ENCODE assay signal across 18 cellular contexts in genomic region chr2:144711546-144712276, GRCh38.
A peak's percentile ranks its signal among the peaks of the same experiment; 100 is the strongest.
DNase-seq lines count a peak whose midpoint lies in the region; ATAC-seq, FAIRE-seq and TF ChIP-seq lines count a peak whose summit lies in the region.
"Had no signal": no experiment of that assay in that cellular context is flagged by ENCODE, and none has a peak within 500 bp of the region (broad histone marks: within the 10 kb centered on the region; RNA-seq: fewer than 3 reads in every experiment).

No MANE protein-coding gene starts in this region.

- no peak for TF ChIP-seq POLR2A in H1 (IDR thresholded peaks at IDR 0.05; ENCODE audit: control extremely low read depth in 1 of 2, low read depth in 2 of 2, low read length in 2 of 2)

- no peak overlapping the region for H2BK120ac ChIP-seq in H1 (replicated peaks; ENCODE audit: low read depth, low read length)

- H3K18ac ChIP-seq in H1 (ENCODE audit: extremely low read depth, low read length): no peak overlapping the region

- no peaks in the 10 kb centered on the region for H3F3A ChIP-seq in GM23338 (replicated peaks; ENCODE audit: low read depth)

- H3K79me2 ChIP-seq in GM23338 (replicated peaks; ENCODE audit: insufficient read depth): no peaks in the 10 kb centered on the region
- H3K79me2 ChIP-seq in H1 (ENCODE audit: control insufficient read depth in 1 of 2, insufficient read depth in 2 of 2, low read length in 2 of 2): no peaks in the 10 kb centered on the region

- peaks cover 28% of the 10 kb centered on the region for H3K4me1 Mint-ChIP-seq in GM23338
- H3K4me1 Mint-ChIP-seq in stimulated activated memory B cell treated with anti-CD40 and anti-IgM and Interleukin-4, amounts not matched to agents 10 μg/mL and 1 μg/mL and 100 μg/mL, for 72 hours: no peaks in the 10 kb centered on the region
- H3K4me1 Mint-ChIP-seq: CD8-positive, alpha-beta memory T cell had no signal

- no peak overlapping the region for H2BK20ac ChIP-seq in H1 (ENCODE audit: low read length)

- intact Hi-C loops in pancreas (cut with DNase I) (no loop called here), head of caudate nucleus (cut with DNase I) (no loop called here)

- TF ChIP-seq EP300 in H1 (IDR thresholded peaks at IDR 0.05; ENCODE audit: borderline replicate concordance in 1 of 2, low read depth in 2 of 2, low read length in 2 of 2): no peak

- H2AK5ac ChIP-seq in H1 (ENCODE audit: low read depth, low read length): no peak overlapping the region

- no peaks in the 10 kb centered on the region; the same call in 1 of the 2 replicates for H3K9me2 ChIP-seq in GM23338 (ENCODE audit: insufficient read depth)

- H3K27ac Mint-ChIP-seq in GM23338: no peak overlapping the region
- no peak overlapping the region for H3K27ac Mint-ChIP-seq in stimulated activated memory B cell treated with anti-CD40 and anti-IgM and Interleukin-4, amounts not matched to agents 10 μg/mL and 1 μg/mL and 100 μg/mL, for 72 hours
- H3K27ac Mint-ChIP-seq: CD8-positive, alpha-beta memory T cell; naive thymus-derived CD8-positive, alpha-beta T cell had no signal

- FAIRE-seq in H1 (lab: Jason Lieb, UNC): no peak
- no peak for FAIRE-seq in pancreas (lab: Jason Lieb, UNC)

- 75% methylated on average over 8 of the region's 8 CpGs; no CpG with 5 or more reads in 1 of the 2 experiments for WGBS in H1 (ENCODE audit: extremely low coverage in 1 of 2, insufficient coverage in 1 of 2, insufficient read length in 1 of 2, insufficient replicate concordance in 2 of 2, low coverage in 1 of 2, low lambda C conversion rate in 2 of 2, missing lambda C conversion rate in 1 of 2), 2 experiments
- 56 to 57% methylated on average over 8 of the region's 8 CpGs for WGBS in pancreas, 2 donors

- H3K4me2 ChIP-seq in GM23338 (peak overlapping the region; percentile 52), H1 (ENCODE audit: insufficient read depth in 1 of 2, low read depth in 2 of 2, low read length in 2 of 2) (peak overlapping the region; percentile 8 to 22; a peak in 2 of 4 replicates)

- no peaks in the 10 kb centered on the region for H4K20me1 ChIP-seq in GM23338 (replicated peaks; ENCODE audit: insufficient read depth)
- no peaks in the 10 kb centered on the region for H4K20me1 ChIP-seq in H1 (replicated peaks in 1 of 2; ENCODE audit: control insufficient read depth in 1 of 2, insufficient read depth in 2 of 2, low read length in 2 of 2)

- no peak overlapping the region for H4K8ac ChIP-seq in H1 (ENCODE audit: extremely low read depth, insufficient read depth, low read length)

- DNase-seq in GM23338 (ENCODE audit: low spot score): no peak
- DNase-seq in NCI-H82 (lab: John Stamatoyannopoulos, UW): peak; percentile 94
- no peak for DNase-seq in H1 (ENCODE audit: low read depth in 1 of 2, low spot score in 2 of 2)
- DNase-seq in pancreas: no peak
- no peak for DNase-seq in GM20000 (ENCODE audit: low spot score)
- no peak for DNase-seq in head of caudate nucleus
- DNase-seq: adrenal gland; CD8-positive, alpha-beta memory T cell; foreskin keratinocyte; naive thymus-derived CD8-positive, alpha-beta T cell; NCI-H187 treated with DMSO at 0.1 percent for 48 hours; stimulated activated CD4-positive, alpha-beta T cell treated with anti-CD3 and anti-CD28 coated beads, Interleukin-1b, Interleukin-23, amount 100 ng/mL, for 48 hours; T-helper 1 cell had no signal

- no peaks in the 10 kb centered on the region for H3K9me3 ChIP-seq in H1 (ENCODE audit: insufficient read depth in 2 of 2, low read depth in 1 of 2, low read length in 1 of 2)
- H3K9me3 ChIP-seq in pancreas: no peaks in the 10 kb centered on the region
- H3K9me3 ChIP-seq: adrenal gland, right atrium auricular region had no signal

- peaks cover 1% of the 10 kb centered on the region for H3K27me3 Mint-ChIP-seq in GM23338 (ENCODE audit: insufficient read depth, low read depth, poor library complexity)
- no peaks in the 10 kb centered on the region for H3K27me3 Mint-ChIP-seq in stimulated activated memory B cell treated with anti-CD40 and anti-IgM and Interleukin-4, amounts not matched to agents 10 μg/mL and 1 μg/mL and 100 μg/mL, for 72 hours

- H3K36me3 Mint-ChIP-seq in GM23338 (ENCODE audit: low read depth): no peaks in the 10 kb centered on the region
- H3K36me3 Mint-ChIP-seq in stimulated activated memory B cell treated with anti-CD40 and anti-IgM and Interleukin-4, amounts not matched to agents 10 μg/mL and 1 μg/mL and 100 μg/mL, for 72 hours: peaks cover 1% of the 10 kb centered on the region

- no peak overlapping the region for H3K4me3 ChIP-seq in GM23338
- no peak overlapping the region; a peak in 1 of 8 replicates for H3K4me3 ChIP-seq in H1 (ENCODE audit: extremely low read depth in 1 of 4, insufficient read depth in 2 of 4, low read depth in 3 of 4, low read length in 4 of 4)
- H3K4me3 ChIP-seq in pancreas: no peak overlapping the region
- H3K4me3 ChIP-seq: adrenal gland, right atrium auricular region had no signal

- CTCF ChIA-PET in H1 (lab: Charles Lee; ENCODE audit: partially characterized antibody): interaction anchor here (1.4 kb wide), 1 partner anchor 10 kb away, joined by 3 read pairs; no protein-coding TSS in a partner anchor

- no peak for TF ChIP-seq RAD21 in H1 (IDR thresholded peaks at IDR 0.05 in 1 of 2, conservative IDR thresholded peaks at IDR 0.05 in 1 of 2; ENCODE audit: low read depth in 2 of 2, low read length in 2 of 2)

- H3K23me2 ChIP-seq in H1 (ENCODE audit: low read depth, low read length): no peaks in the 10 kb centered on the region

- H4K5ac ChIP-seq in H1 (ENCODE audit: insufficient read length, low read depth, low read length): no peak overlapping the region

- H3K27me3 ChIP-seq in GM23338 (ENCODE audit: insufficient read depth): no peaks in the 10 kb centered on the region
- no peaks in the 10 kb centered on the region for H3K27me3 ChIP-seq in H1 (replicated peaks in 1 of 4; ENCODE audit: control insufficient read depth in 3 of 4, extremely low read depth in 1 of 4, insufficient read depth in 3 of 4, low read length in 3 of 4)
- H3K27me3 ChIP-seq in pancreas: no peaks in the 10 kb centered on the region
- H3K27me3 ChIP-seq: adrenal gland, foreskin keratinocyte, right atrium auricular region had no signal

- H3K27ac ChIP-seq in GM23338 (ENCODE audit: low read depth): no peak overlapping the region
- H3K27ac ChIP-seq in H1 (ENCODE audit: low read depth, low read length): 0 out of 2 replicates have a peak overlapping the region, but pooled peaks have one; percentile 19
- H3K27ac ChIP-seq in pancreas: no peak overlapping the region
- H3K27ac ChIP-seq: adrenal gland, foreskin keratinocyte had no signal

- ATAC-seq in GM23338: peak; percentile 26; the same call in 2 of the 3 replicates
- peak in 3 of 4 donors; percentile 70 to 86 (median 80) for ATAC-seq in pancreas
- ATAC-seq in GM21367 (IDR thresholded peaks at IDR 0.05; ENCODE audit: unreplicated experiment): no peak
- no peak for ATAC-seq in stimulated activated memory B cell treated with anti-CD40 and anti-IgM and Interleukin-4, amounts not matched to agents 10 μg/mL and 1 μg/mL and 100 μg/mL, for 72 hours
- ATAC-seq: activated CD4-positive, CD25-positive, alpha-beta regulatory T cell treated with anti-CD3 and anti-CD28 coated beads, Interleukin-2, amount 50 U/mL, for 24 hours; foreskin keratinocyte; naive thymus-derived CD8-positive, alpha-beta T cell; Panc1 had no signal

- H3K4me1 ChIP-seq in GM23338 (ENCODE audit: insufficient read depth): peaks cover 28% of the 10 kb centered on the region
- peaks cover 0 to 14% (median 8%) of the 10 kb centered on the region in 4 experiments; a peak in 4 of 7 replicates for H3K4me1 ChIP-seq in H1 (replicated peaks in 1 of 4; ENCODE audit: control insufficient read depth in 3 of 4, insufficient read depth in 4 of 4, low read length in 3 of 4)
- H3K4me1 ChIP-seq in pancreas: no peaks in the 10 kb centered on the region
- H3K4me1 ChIP-seq: adrenal gland, foreskin keratinocyte had no signal

- H3K36me3 ChIP-seq in GM23338 (ENCODE audit: insufficient read depth) (no peaks in the 10 kb centered on the region), H1 (ENCODE audit: control insufficient read depth in 2 of 4, insufficient read depth in 4 of 4, low read length in 3 of 4) (no peaks in the 10 kb centered on the region), pancreas (no peaks in the 10 kb centered on the region)
- H3K36me3 ChIP-seq: adrenal gland, right atrium auricular region had no signal

- no peak overlapping the region for H4K91ac ChIP-seq in H1 (replicated peaks; ENCODE audit: insufficient read length, low read length)

- no peak overlapping the region for H2BK15ac ChIP-seq in H1 (ENCODE audit: low read length)

- TF ChIP-seq CTCF in GM23338 (conservative IDR thresholded peaks at IDR 0.05; ENCODE audit: low read depth in 2 of 2): no peak
- no peak for TF ChIP-seq CTCF in H1 (IDR thresholded peaks at IDR 0.05; ENCODE audit: control extremely low read depth in 1 of 3, insufficient read depth in 1 of 3, low read depth in 1 of 3, low read length in 3 of 3)
- TF ChIP-seq CTCF in pancreas (IDR thresholded peaks at IDR 0.05): no peak
- TF ChIP-seq CTCF in GM20000 (IDR thresholded peaks at IDR 0.05; ENCODE audit: extremely low read depth, missing control alignments): no peak

- H2AFZ ChIP-seq in GM23338: no peak overlapping the region
- 0 out of 2 replicates have a peak overlapping the region, but pooled peaks have one; percentile 34 for H2AFZ ChIP-seq in H1 (ENCODE audit: low read length)

- H3K4me3 Mint-ChIP-seq in GM23338: no peak overlapping the region
- H3K4me3 Mint-ChIP-seq in stimulated activated memory B cell treated with anti-CD40 and anti-IgM and Interleukin-4, amounts not matched to agents 10 μg/mL and 1 μg/mL and 100 μg/mL, for 72 hours: no peak overlapping the region
- H3K4me3 Mint-ChIP-seq: CD8-positive, alpha-beta memory T cell; naive thymus-derived CD8-positive, alpha-beta T cell had no signal

- no peaks in the 10 kb centered on the region; the same call in 2 of the 3 replicates for H3K9me3 Mint-ChIP-seq in GM23338
- H3K9me3 Mint-ChIP-seq in stimulated activated memory B cell treated with anti-CD40 and anti-IgM and Interleukin-4, amounts not matched to agents 10 μg/mL and 1 μg/mL and 100 μg/mL, for 72 hours: no peaks in the 10 kb centered on the region

- H2BK12ac ChIP-seq in H1 (ENCODE audit: low read depth, low read length): no peak overlapping the region

- no peaks in the 10 kb centered on the region for H3K79me1 ChIP-seq in H1 (ENCODE audit: low read depth, low read length)

- POLR2A ChIA-PET in H1 (lab: Charles Lee; ENCODE audit: partially characterized antibody): no interaction called here

- H3K23ac ChIP-seq in H1 (ENCODE audit: insufficient read length): no peak overlapping the region

- no peak overlapping the region for H3K9ac ChIP-seq in H1 (replicated peaks in 1 of 4; ENCODE audit: extremely low read depth in 1 of 4, low read depth in 3 of 4, low read length in 3 of 4)

- no peak overlapping the region for H3K4ac ChIP-seq in H1 (replicated peaks; ENCODE audit: insufficient read length, low read depth, low read length)

- no peak overlapping the region for H3K14ac ChIP-seq in H1 (ENCODE audit: insufficient read length)

- no peak overlapping the region for H2BK5ac ChIP-seq in H1 (ENCODE audit: low read depth, low read length)

- H3K56ac ChIP-seq in H1 (replicated peaks; ENCODE audit: insufficient read length, low read depth, low read length): no peak overlapping the region

TF ChIP-seq in GM23338, 12 proteins besides CTCF, POLR2A, EP300 and RAD21 (continues in another document):
- no peak for TF ChIP-seq ZNF331 (CRISPR knock-in tag; IDR thresholded peaks at IDR 0.05; ENCODE audit: low read depth)

TF ChIP-seq in H1, 55 proteins besides CTCF, POLR2A, EP300 and RAD21 (continues in another document):
- TF ChIP-seq CBX5 (IDR thresholded peaks at IDR 0.05; ENCODE audit: low read depth, low read length): no peak

Comparison
In these comparisons a context has a peak if more than half of its experiments do, and no peak if none do; other contexts are left out.
1. ATAC-seq: peak in GM23338 (single experiment) and pancreas (3 of 4); none in GM21367 (single experiment) and stimulated activated memory B cell treated with anti-CD40 and anti-IgM and Interleukin-4, amounts not matched to agents 10 μg/mL and 1 μg/mL and 100 μg/mL, for 72 hours (single experiment).